ENCODE assay signal across 7 cellular contexts in the genomic region with DNA sequence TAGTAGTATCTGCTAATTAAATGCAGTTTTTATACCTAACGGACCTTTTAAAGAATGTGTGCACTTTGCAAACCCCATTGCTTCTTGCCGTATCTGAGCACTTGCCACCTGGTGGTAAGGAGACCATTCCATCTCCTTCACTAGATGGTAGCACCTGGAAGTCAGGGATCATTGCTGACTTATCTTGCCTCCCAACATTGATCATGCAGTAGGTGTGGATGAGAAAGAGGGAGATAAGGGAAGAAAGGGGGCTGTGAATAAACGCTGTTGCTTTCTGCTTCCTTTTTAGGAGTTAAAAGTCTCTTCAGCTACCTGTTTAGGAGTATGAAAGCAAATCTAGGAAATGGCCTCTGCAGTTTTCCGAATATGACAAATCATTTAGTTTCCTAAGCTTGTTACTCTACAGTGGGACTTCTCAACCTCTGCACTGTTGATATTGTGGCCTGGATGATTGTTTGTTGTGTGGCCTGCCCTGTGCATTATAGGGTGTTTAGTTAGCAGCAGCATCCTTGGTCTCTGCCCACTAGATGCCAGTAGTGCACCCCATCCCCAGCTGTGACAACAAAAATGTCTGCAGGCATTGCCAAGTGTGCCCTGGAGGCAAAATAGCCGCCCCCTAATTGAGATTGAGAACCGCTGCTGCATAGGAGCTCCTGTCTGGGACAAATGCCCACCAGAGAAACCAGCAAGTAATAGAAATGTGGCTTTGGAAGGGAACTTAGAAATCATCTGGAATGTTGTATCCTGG. TPM values are rescaled to one million over a fixed set of nuclear protein-coding genes. Genes with fewer than 3 reads are reported as not detected.
A peak's percentile ranks its signal among the peaks of the same experiment; 100 is the strongest.
DNase-seq lines count a peak whose midpoint lies in the region; ATAC-seq and TF ChIP-seq lines count a peak whose summit lies in the region.

No MANE protein-coding gene starts in this region.

- CTCF ChIA-PET in WTC11 (lab: Charles Lee), result interaction anchor here (0.8 to 3.2 kb wide), 3 partner anchors 17 to 66 kb away, joined by 3 to 9 read pairs (median 3); no protein-coding TSS in a partner anchor

- peak in 1 of 2 donors; percentile 21 for TF ChIP-seq EP300 in tibial nerve (IDR thresholded peaks at IDR 0.05)

- ATAC-seq in GM19351 (IDR thresholded peaks at IDR 0.05; ENCODE audit: unreplicated experiment), result peak; percentile 41
- ATAC-seq in HG03378 (IDR thresholded peaks at IDR 0.05; ENCODE audit: unreplicated experiment), result peak; percentile 37
- peak; percentile 84 for ATAC-seq in WTC11

- no peak overlapping the region for H3K4me3 Mint-ChIP-seq in WTC11

- no peak for TF ChIP-seq POLR2A in tibial nerve (IDR thresholded peaks at IDR 0.05)

- H3K27me3 Mint-ChIP-seq in WTC11 (ENCODE audit: low read depth), result no peaks in the 10 kb centered on the region

- H3K36me3 ChIP-seq in tibial nerve, result no peaks in the 10 kb centered on the region

- WGBS in tibial nerve, 2 donors, result 20 to 42% methylated on average over 6 of the region's 6 CpGs

- H3K4me1 Mint-ChIP-seq in WTC11, result peaks cover 57% of the 10 kb centered on the region

- no peak for TF ChIP-seq CTCF in WTC11 (IDR thresholded peaks at IDR 0.05)
- TF ChIP-seq CTCF in tibial nerve (IDR thresholded peaks at IDR 0.05), result peak; percentile 37 to 56 (median 48)

- DNase-seq in EL (peak; percentile 56), WTC11 (ENCODE audit: low spot score) (peak; percentile 47), hippocampal formation (lab: John Stamatoyannopoulos, UW) (peak; percentile 77 to 80), tibial nerve (ENCODE audit: low spot score in 2 of 2) (no peak)
- DNase-seq in NK-92 treated with Interleukin-12 subunit alpha and Interleukin-12 subunit beta, amount 100 ng/mL, for 24 hours (lab: John Stamatoyannopoulos, UW), result no peak

- no peaks in the 10 kb centered on the region for H3K9me3 ChIP-seq in tibial nerve

- peak overlapping the region; percentile 60 for H3K27ac Mint-ChIP-seq in WTC11

- POLR2A ChIA-PET in WTC11 (lab: Charles Lee), result no interaction called here

- H3K27ac ChIP-seq in tibial nerve, result peak overlapping the region in 3 of 4 donors; percentile 79 to 91 (median 86)

- no peaks in the 10 kb centered on the region for H3K27me3 ChIP-seq in tibial nerve

- no peak overlapping the region for H3K4me3 ChIP-seq in tibial nerve

- peaks cover 0 to 85% (median 56%) of the 10 kb centered on the region in 4 donors for H3K4me1 ChIP-seq in tibial nerve

- H3K9me3 Mint-ChIP-seq in WTC11, result peaks cover 9% of the 10 kb centered on the region

- H3K36me3 Mint-ChIP-seq in WTC11, result peaks cover 15% of the 10 kb centered on the region

TF ChIP-seq in WTC11, 78 proteins besides CTCF, POLR2A, EP300 and RAD21 (continues in another document):
- TF ChIP-seq RELA (CRISPR knock-in tag; IDR thresholded peaks at IDR 0.05; ENCODE audit: borderline replicate concordance) (no peak), KAT7 (CRISPR knock-in tag; IDR thresholded peaks at IDR 0.05; ENCODE audit: borderline replicate concordance) (no peak), JAZF1 (CRISPR knock-in tag; IDR thresholded peaks at IDR 0.05) (no peak), NFE2L1 (CRISPR knock-in tag; IDR thresholded peaks at IDR 0.05) (no peak), TEAD1 (CRISPR knock-in tag; IDR thresholded peaks at IDR 0.05) (no peak), SMAD4 (CRISPR knock-in tag; IDR thresholded peaks at IDR 0.05) (no peak), NR1H2 (CRISPR knock-in tag; IDR thresholded peaks at IDR 0.05) (no peak), ATF1 (CRISPR knock-in tag; IDR thresholded peaks at IDR 0.05) (no peak), FOXK1 (CRISPR knock-in tag; IDR thresholded peaks at IDR 0.05) (no peak)
- TF ChIP-seq, protein P1, sequence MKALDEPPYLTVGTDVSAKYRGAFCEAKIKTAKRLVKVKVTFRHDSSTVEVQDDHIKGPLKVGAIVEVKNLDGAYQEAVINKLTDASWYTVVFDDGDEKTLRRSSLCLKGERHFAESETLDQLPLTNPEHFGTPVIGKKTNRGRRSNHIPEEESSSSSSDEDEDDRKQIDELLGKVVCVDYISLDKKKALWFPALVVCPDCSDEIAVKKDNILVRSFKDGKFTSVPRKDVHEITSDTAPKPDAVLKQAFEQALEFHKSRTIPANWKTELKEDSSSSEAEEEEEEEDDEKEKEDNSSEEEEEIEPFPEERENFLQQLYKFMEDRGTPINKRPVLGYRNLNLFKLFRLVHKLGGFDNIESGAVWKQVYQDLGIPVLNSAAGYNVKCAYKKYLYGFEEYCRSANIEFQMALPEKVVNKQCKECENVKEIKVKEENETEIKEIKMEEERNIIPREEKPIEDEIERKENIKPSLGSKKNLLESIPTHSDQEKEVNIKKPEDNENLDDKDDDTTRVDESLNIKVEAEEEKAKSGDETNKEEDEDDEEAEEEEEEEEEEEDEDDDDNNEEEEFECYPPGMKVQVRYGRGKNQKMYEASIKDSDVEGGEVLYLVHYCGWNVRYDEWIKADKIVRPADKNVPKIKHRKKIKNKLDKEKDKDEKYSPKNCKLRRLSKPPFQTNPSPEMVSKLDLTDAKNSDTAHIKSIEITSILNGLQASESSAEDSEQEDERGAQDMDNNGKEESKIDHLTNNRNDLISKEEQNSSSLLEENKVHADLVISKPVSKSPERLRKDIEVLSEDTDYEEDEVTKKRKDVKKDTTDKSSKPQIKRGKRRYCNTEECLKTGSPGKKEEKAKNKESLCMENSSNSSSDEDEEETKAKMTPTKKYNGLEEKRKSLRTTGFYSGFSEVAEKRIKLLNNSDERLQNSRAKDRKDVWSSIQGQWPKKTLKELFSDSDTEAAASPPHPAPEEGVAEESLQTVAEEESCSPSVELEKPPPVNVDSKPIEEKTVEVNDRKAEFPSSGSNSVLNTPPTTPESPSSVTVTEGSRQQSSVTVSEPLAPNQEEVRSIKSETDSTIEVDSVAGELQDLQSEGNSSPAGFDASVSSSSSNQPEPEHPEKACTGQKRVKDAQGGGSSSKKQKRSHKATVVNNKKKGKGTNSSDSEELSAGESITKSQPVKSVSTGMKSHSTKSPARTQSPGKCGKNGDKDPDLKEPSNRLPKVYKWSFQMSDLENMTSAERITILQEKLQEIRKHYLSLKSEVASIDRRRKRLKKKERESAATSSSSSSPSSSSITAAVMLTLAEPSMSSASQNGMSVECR (CRISPR knock-in tag; IDR thresholded peaks at IDR 0.05; ENCODE audit: borderline replicate concordance), result no peak
- TF ChIP-seq, protein P2, sequence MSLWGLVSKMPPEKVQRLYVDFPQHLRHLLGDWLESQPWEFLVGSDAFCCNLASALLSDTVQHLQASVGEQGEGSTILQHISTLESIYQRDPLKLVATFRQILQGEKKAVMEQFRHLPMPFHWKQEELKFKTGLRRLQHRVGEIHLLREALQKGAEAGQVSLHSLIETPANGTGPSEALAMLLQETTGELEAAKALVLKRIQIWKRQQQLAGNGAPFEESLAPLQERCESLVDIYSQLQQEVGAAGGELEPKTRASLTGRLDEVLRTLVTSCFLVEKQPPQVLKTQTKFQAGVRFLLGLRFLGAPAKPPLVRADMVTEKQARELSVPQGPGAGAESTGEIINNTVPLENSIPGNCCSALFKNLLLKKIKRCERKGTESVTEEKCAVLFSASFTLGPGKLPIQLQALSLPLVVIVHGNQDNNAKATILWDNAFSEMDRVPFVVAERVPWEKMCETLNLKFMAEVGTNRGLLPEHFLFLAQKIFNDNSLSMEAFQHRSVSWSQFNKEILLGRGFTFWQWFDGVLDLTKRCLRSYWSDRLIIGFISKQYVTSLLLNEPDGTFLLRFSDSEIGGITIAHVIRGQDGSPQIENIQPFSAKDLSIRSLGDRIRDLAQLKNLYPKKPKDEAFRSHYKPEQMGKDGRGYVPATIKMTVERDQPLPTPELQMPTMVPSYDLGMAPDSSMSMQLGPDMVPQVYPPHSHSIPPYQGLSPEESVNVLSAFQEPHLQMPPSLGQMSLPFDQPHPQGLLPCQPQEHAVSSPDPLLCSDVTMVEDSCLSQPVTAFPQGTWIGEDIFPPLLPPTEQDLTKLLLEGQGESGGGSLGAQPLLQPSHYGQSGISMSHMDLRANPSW (CRISPR knock-in tag; conservative IDR thresholded peaks at IDR 0.05; ENCODE audit: low read depth), result no peak
- TF ChIP-seq, protein P3, sequence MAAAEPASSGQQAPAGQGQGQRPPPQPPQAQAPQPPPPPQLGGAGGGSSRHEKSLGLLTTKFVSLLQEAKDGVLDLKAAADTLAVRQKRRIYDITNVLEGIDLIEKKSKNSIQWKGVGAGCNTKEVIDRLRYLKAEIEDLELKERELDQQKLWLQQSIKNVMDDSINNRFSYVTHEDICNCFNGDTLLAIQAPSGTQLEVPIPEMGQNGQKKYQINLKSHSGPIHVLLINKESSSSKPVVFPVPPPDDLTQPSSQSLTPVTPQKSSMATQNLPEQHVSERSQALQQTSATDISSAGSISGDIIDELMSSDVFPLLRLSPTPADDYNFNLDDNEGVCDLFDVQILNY (CRISPR knock-in tag; IDR thresholded peaks at IDR 0.05), result no peak
- TF ChIP-seq, protein P4, sequence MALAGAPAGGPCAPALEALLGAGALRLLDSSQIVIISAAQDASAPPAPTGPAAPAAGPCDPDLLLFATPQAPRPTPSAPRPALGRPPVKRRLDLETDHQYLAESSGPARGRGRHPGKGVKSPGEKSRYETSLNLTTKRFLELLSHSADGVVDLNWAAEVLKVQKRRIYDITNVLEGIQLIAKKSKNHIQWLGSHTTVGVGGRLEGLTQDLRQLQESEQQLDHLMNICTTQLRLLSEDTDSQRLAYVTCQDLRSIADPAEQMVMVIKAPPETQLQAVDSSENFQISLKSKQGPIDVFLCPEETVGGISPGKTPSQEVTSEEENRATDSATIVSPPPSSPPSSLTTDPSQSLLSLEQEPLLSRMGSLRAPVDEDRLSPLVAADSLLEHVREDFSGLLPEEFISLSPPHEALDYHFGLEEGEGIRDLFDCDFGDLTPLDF (CRISPR knock-in tag; IDR thresholded peaks at IDR 0.05), result no peak
- TF ChIP-seq, protein P5, sequence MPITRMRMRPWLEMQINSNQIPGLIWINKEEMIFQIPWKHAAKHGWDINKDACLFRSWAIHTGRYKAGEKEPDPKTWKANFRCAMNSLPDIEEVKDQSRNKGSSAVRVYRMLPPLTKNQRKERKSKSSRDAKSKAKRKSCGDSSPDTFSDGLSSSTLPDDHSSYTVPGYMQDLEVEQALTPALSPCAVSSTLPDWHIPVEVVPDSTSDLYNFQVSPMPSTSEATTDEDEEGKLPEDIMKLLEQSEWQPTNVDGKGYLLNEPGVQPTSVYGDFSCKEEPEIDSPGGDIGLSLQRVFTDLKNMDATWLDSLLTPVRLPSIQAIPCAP (CRISPR knock-in tag; IDR thresholded peaks at IDR 0.05), result no peak

RNA-seq across cellular contexts. Expression of a gene that starts 38.8 kb away (rescaled TPM):
- total RNA-seq in WTC11 (2021), result 17.4 to 19.7 TPM (median 18.7 TPM) in 3 replicates
- 100 to 1,000 TPM in 1 of 4 donors, 10 to 100 TPM in 3; 50.7 to 123 (median 81.4) TPM for total RNA-seq in tibial nerve

Comparison
In these comparisons a context has a peak if more than half of its experiments do, and no peak if none do; other contexts are left out.
1. DNase-seq: peak in EL (single experiment), WTC11 (single experiment) and hippocampal formation (2 of 2); none in tibial nerve (0 of 2) and NK-92 treated with Interleukin-12 subunit alpha and Interleukin-12 subunit beta, amount 100 ng/mL, for 24 hours (single experiment).
2. Peak in every context shown above with its lines, with median percentiles within 50 percentile points of each other: ATAC-seq.